ENCODE assay signal across 1 cellular context in the genomic region with DNA sequence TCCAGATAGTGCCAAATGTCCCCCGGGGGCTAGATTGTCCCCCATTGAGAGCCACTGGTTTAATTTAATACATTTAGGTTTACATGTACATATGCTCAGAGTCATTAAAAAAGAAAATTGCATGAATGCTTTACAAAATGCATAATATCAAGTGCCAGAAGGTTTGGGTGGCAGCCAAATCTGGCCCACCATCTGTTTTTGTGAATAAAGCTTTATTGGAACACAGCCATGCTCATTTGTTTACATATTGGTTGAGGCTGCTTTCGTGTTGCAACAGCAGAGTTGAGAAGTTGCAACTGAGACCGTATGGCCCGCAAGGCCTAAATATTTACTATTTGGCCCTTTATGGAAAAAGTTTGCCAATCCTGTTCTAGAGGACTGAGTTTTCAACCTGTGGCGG.
TF ChIP-seq lines count a peak whose summit lies in the region.

No MANE protein-coding gene starts in this region.

TF ChIP-seq in K562, 482 proteins besides CTCF, POLR2A, EP300 and RAD21 (continued from another document):
- TF ChIP-seq RBFOX2 (IDR thresholded peaks at IDR 0.05; ENCODE audit: low read depth, low read length) (no peak), ZC3H4 (CRISPR knock-in tag; IDR thresholded peaks at IDR 0.05; ENCODE audit: borderline replicate concordance) (no peak), PHB (CRISPR knock-in tag; IDR thresholded peaks at IDR 0.05) (no peak)
- TF ChIP-seq, protein P1, sequence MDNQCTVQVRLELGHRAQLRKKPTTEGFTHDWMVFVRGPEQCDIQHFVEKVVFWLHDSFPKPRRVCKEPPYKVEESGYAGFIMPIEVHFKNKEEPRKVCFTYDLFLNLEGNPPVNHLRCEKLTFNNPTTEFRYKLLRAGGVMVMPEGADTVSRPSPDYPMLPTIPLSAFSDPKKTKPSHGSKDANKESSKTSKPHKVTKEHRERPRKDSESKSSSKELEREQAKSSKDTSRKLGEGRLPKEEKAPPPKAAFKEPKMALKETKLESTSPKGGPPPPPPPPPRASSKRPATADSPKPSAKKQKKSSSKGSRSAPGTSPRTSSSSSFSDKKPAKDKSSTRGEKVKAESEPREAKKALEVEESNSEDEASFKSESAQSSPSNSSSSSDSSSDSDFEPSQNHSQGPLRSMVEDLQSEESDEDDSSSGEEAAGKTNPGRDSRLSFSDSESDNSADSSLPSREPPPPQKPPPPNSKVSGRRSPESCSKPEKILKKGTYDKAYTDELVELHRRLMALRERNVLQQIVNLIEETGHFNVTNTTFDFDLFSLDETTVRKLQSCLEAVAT (IDR thresholded peaks at IDR 0.05), result no peak
- TF ChIP-seq, protein P2, sequence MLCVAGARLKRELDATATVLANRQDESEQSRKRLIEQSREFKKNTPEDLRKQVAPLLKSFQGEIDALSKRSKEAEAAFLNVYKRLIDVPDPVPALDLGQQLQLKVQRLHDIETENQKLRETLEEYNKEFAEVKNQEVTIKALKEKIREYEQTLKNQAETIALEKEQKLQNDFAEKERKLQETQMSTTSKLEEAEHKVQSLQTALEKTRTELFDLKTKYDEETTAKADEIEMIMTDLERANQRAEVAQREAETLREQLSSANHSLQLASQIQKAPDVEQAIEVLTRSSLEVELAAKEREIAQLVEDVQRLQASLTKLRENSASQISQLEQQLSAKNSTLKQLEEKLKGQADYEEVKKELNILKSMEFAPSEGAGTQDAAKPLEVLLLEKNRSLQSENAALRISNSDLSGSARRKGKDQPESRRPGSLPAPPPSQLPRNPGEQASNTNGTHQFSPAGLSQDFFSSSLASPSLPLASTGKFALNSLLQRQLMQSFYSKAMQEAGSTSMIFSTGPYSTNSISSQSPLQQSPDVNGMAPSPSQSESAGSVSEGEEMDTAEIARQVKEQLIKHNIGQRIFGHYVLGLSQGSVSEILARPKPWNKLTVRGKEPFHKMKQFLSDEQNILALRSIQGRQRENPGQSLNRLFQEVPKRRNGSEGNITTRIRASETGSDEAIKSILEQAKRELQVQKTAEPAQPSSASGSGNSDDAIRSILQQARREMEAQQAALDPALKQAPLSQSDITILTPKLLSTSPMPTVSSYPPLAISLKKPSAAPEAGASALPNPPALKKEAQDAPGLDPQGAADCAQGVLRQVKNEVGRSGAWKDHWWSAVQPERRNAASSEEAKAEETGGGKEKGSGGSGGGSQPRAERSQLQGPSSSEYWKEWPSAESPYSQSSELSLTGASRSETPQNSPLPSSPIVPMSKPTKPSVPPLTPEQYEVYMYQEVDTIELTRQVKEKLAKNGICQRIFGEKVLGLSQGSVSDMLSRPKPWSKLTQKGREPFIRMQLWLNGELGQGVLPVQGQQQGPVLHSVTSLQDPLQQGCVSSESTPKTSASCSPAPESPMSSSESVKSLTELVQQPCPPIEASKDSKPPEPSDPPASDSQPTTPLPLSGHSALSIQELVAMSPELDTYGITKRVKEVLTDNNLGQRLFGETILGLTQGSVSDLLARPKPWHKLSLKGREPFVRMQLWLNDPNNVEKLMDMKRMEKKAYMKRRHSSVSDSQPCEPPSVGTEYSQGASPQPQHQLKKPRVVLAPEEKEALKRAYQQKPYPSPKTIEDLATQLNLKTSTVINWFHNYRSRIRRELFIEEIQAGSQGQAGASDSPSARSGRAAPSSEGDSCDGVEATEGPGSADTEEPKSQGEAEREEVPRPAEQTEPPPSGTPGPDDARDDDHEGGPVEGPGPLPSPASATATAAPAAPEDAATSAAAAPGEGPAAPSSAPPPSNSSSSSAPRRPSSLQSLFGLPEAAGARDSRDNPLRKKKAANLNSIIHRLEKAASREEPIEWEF (CRISPR knock-in tag; IDR thresholded peaks at IDR 0.05), result no peak
